1 cellular context compared by ENCODE assay signal in the genomic region with DNA sequence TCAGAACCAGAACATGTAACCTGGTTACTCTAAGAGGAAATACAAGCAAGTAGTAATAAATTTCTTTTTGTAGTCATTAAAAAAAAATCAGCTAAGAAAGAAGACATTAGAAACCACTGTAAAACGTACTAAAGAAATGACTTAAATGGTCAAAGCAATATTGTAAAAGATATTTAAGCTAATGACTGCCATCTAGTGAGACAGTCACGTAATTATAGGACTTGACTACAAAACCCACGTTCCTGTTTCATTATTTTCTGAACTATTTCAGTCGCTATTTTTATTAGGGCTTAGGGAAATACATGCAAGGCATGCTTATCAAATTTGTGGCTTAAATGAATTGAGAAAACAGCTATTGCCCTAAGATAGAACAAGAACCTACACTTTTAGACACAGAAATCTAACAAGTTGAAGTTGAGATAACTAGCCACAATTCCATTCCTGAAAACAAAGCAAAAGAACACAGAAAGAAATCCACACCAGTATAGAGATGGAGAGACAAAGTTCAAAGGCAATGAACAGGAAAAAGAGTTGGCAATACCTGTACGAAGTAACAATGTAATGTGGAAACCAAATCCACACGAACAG.
TF ChIP-seq lines count a peak whose summit lies in the region.

No MANE protein-coding gene starts in this region.

TF ChIP-seq in HEK293, 187 proteins besides CTCF, POLR2A, EP300 and RAD21 (continued from another document):
- TF ChIP-seq, protein P1, sequence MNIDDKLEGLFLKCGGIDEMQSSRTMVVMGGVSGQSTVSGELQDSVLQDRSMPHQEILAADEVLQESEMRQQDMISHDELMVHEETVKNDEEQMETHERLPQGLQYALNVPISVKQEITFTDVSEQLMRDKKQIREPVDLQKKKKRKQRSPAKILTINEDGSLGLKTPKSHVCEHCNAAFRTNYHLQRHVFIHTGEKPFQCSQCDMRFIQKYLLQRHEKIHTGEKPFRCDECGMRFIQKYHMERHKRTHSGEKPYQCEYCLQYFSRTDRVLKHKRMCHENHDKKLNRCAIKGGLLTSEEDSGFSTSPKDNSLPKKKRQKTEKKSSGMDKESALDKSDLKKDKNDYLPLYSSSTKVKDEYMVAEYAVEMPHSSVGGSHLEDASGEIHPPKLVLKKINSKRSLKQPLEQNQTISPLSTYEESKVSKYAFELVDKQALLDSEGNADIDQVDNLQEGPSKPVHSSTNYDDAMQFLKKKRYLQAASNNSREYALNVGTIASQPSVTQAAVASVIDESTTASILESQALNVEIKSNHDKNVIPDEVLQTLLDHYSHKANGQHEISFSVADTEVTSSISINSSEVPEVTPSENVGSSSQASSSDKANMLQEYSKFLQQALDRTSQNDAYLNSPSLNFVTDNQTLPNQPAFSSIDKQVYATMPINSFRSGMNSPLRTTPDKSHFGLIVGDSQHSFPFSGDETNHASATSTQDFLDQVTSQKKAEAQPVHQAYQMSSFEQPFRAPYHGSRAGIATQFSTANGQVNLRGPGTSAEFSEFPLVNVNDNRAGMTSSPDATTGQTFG (tag by site-specific recombination; IDR thresholded peaks at IDR 0.05; ENCODE audit: borderline replicate concordance), result no peak
- TF ChIP-seq ZNF658 (tag by site-specific recombination; IDR thresholded peaks at IDR 0.05), result no peak
- no peak for TF ChIP-seq ZNF354C (tag by site-specific recombination; IDR thresholded peaks at IDR 0.05; ENCODE audit: borderline replicate concordance, low read depth)
